27 cellular contexts compared by ENCODE assay signal in the genomic region with DNA sequence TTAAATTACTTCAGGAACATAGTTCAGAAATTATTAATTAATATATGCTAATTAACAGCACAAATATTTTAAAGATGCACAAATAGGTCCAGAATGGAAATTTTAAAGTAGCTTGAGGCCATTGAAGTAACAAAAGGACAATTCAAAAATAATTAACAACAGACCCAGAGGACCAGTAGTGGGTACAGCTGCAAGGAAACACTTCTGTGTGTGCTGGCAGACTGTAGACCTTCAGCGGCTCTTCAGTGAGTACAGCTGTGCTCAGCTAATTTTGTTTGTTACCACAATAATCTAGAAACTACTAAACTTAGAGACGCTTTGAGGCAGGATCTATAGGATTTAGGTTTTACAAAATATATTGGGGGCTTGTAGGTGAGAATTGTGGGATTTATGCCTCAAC.
"Had no signal": no experiment of that assay in that cellular context is flagged by ENCODE, and none has a peak within 500 bp of the region (broad histone marks: within the 10 kb centered on the region; RNA-seq: fewer than 3 reads in every experiment).

No MANE protein-coding gene starts in this region.

- H3K9me3 ChIP-seq: lower lobe of right lung, pancreas, prostate gland, stomach, testis, thyroid gland, transverse colon, upper lobe of left lung, vagina had no signal

- H3K4me1 ChIP-seq: left lung, lower lobe of right lung, pancreas, prostate gland, stomach, testis, transverse colon, upper lobe of left lung, vagina had no signal

- DNase-seq: kidney; left colon; left lung; lower lobe of right lung; mammary epithelial cell; mesenchymal stem cell; naive thymus-derived CD8-positive, alpha-beta T cell; nucleus accumbens; pancreas; posterior cingulate gyrus; retina; right cardiac atrium; stimulated activated CD4-positive, alpha-beta T cell treated with anti-CD3 and anti-CD28 coated beads, Interleukin-12 subunit alpha, Interleukin-12 subunit beta, amount 100 ng/mL, for 4 hours; stimulated activated CD4-positive, alpha-beta T cell treated with anti-CD3 and anti-CD28 coated beads, Interleukin-15, amount 100 ng/mL, for 24 hours; stimulated activated CD4-positive, alpha-beta T cell treated with anti-CD3 and anti-CD28 coated beads, Interleukin-2, amount 100 ng/mL, for 24 hours; stimulated activated CD4-positive, alpha-beta T cell treated with anti-CD3 and anti-CD28 coated beads, Interleukin-4, amount 100 ng/mL, for 1 hour; stimulated activated naive B cell treated with anti-CD40 and anti-IgM and Interleukin-4, amounts not matched to agents 10 μg/mL and 1 μg/mL and 100 μg/mL, for 72 hours; stimulated activated naive CD8-positive, alpha-beta T cell treated with anti-CD3 and anti-CD28 coated beads, Interleukin-15, Interleukin-2, amounts not matched to agents 100 U/mL and 50 U/mL, for 24 hours; stomach; testis; thyroid gland; transverse colon; upper lobe of left lung had no signal

- H3K27ac ChIP-seq: left lung, lower lobe of right lung, pancreas, prostate gland, skin epidermis, stomach, testis, thyroid gland, transverse colon, upper lobe of left lung, vagina had no signal

- H3K36me3 ChIP-seq: left lung, lower lobe of right lung, pancreas, prostate gland, stomach, thyroid gland, transverse colon, upper lobe of left lung, vagina had no signal

- H3K4me3 ChIP-seq: left lung, lower lobe of right lung, pancreas, prostate gland, skin epidermis, stomach, testis, thyroid gland, transverse colon, upper lobe of left lung, vagina had no signal

- H3K27me3 ChIP-seq: left lung, pancreas, stomach, testis, thyroid gland, transverse colon, upper lobe of left lung, vagina had no signal

- ATAC-seq: left colon; left lung; lower lobe of right lung; naive thymus-derived CD8-positive, alpha-beta T cell; pancreas; right cardiac atrium; sciatic nerve; stimulated activated naive B cell treated with anti-CD40 and anti-IgM and Interleukin-4, amounts not matched to agents 10 μg/mL and 1 μg/mL and 100 μg/mL, for 72 hours; stimulated activated naive CD8-positive, alpha-beta T cell treated with anti-CD3 and anti-CD28 coated beads, Interleukin-15, Interleukin-2, amounts not matched to agents 100 U/mL and 50 U/mL, for 24 hours had no signal
